8 cellular contexts compared by ENCODE assay signal in genomic region chr14:34872822-34873590, GRCh38. TPM values are rescaled to one million over a fixed set of nuclear protein-coding genes. Genes with fewer than 3 reads are reported as not detected.
DNase-seq lines count a peak whose midpoint lies in the region; ATAC-seq, FAIRE-seq and TF ChIP-seq lines count a peak whose summit lies in the region.

No MANE protein-coding gene starts in this region.

- ATAC-seq in HG02938 (IDR thresholded peaks at IDR 0.05; ENCODE audit: unreplicated experiment) (peak; percentile 7), memory B cell (ENCODE audit: low read depth) (peak; percentile 1)

- in situ Hi-C loops in transverse colon (cut with MboI; ENCODE audit: low pct_ligation_motif_present in 1 of 4, low pct_unique_long_range_greater_than_20kb in 1 of 4, low sequenced_read_pairs in 3 of 4) = loop anchor here in 2 of 4 donors (10.0 kb wide), 3 partner anchors 112 to 542 kb away; partner anchors contain the start of genes PPP2R3C (in 1 of the 2), PRORP (in 1 of the 2) and SRP54 (in 1 of the 2)

- FAIRE-seq in D721Med (lab: Jason Lieb, UNC) = no peak

- H3K9me3 ChIP-seq in transverse colon = no peaks in the 10 kb centered on the region

- peak overlapping the region; percentile 100 for H3K27ac Mint-ChIP-seq in memory B cell

- peaks cover 20% of the 10 kb centered on the region for H3K4me1 Mint-ChIP-seq in memory B cell

- H3K9me3 Mint-ChIP-seq in memory B cell = no peaks in the 10 kb centered on the region

- H3K27ac ChIP-seq in transverse colon = peak overlapping the region; percentile 99 to 100 (median 99)

- H3K27me3 ChIP-seq in transverse colon = no peaks in the 10 kb centered on the region

- no peak for TF ChIP-seq POLR2A in transverse colon (IDR thresholded peaks at IDR 0.05)

- no peak for TF ChIP-seq EP300 in transverse colon (IDR thresholded peaks at IDR 0.05; ENCODE audit: low read depth)

- DNase-seq in A172 (ENCODE audit: low spot score) (peak; percentile 6), GM03348 (ENCODE audit: low spot score) (peak; percentile 33), NCI-H526 treated with DMSO at 0.1 percent for 48 hours (lab: John Stamatoyannopoulos, UW) (peak; percentile 79), cardiac fibroblast (ENCODE audit: low read depth in 2 of 2) (peak; percentile 57 to 59), memory B cell (ENCODE audit: low spot score in 2 of 2) (no peak), transverse colon (peak; percentile 16), D721Med (ENCODE audit: insufficient read length, low spot score) (no peak)

- intact Hi-C loops in transverse colon (cut with DNase I; ENCODE audit: low total_unique reads) = loop anchor here (10.0 kb wide), 1 partner anchor 112 kb away; the partner anchor contains the start of gene SRP54

- H3K4me3 ChIP-seq in cardiac fibroblast (replicated peaks in 1 of 2; ENCODE audit: low read depth in 2 of 2, low read length in 2 of 2) = peak overlapping the region; percentile 83 to 85
- peak overlapping the region; percentile 70 to 99 (median 88) for H3K4me3 ChIP-seq in transverse colon

- H3K36me3 ChIP-seq in transverse colon = no peaks in the 10 kb centered on the region

- peaks cover 0 to 25% (median 13%) of the 10 kb centered on the region in 4 donors for H3K4me1 ChIP-seq in transverse colon

- peaks cover 3% of the 10 kb centered on the region for H3K36me3 Mint-ChIP-seq in memory B cell

- WGBS in transverse colon (ENCODE audit: low coverage in 1 of 2), 2 donors = 0 to 1% methylated on average over 11 to 19 of the region's 19 CpGs

- H3K27me3 Mint-ChIP-seq in memory B cell = no peaks in the 10 kb centered on the region

- TF ChIP-seq CTCF in cardiac fibroblast (IDR thresholded peaks at IDR 0.05; ENCODE audit: low read depth, low read length) (no peak), transverse colon (IDR thresholded peaks at IDR 0.05) (no peak), D721Med (IDR thresholded peaks at IDR 0.05; ENCODE audit: insufficient read depth, missing control alignments) (no peak)

- peak overlapping the region; percentile 93 for H3K4me3 Mint-ChIP-seq in memory B cell

RNA-seq across cellular contexts. Expression of gene BAZ1A, which starts 2.2 kb away (rescaled TPM):
- 26.4 and 31.3 TPM in 2 replicates for total RNA-seq in A172 (2014; rRNA removed; shearing (Covaris generic))
- 10 to 100 TPM; 25.8 to 48.1 (median 41.0) TPM for total RNA-seq in transverse colon

Comparison
In these comparisons a context has a peak if more than half of its experiments do, and no peak if none do; other contexts are left out.
1. DNase-seq: peak in A172 (single experiment), GM03348 (single experiment), NCI-H526 treated with DMSO at 0.1 percent for 48 hours (single experiment), cardiac fibroblast (2 of 2) and transverse colon (single experiment); none in memory B cell (0 of 2) and D721Med (single experiment).